Comparison of ENCODE assay signal across 8 cellular contexts in the genomic region with DNA sequence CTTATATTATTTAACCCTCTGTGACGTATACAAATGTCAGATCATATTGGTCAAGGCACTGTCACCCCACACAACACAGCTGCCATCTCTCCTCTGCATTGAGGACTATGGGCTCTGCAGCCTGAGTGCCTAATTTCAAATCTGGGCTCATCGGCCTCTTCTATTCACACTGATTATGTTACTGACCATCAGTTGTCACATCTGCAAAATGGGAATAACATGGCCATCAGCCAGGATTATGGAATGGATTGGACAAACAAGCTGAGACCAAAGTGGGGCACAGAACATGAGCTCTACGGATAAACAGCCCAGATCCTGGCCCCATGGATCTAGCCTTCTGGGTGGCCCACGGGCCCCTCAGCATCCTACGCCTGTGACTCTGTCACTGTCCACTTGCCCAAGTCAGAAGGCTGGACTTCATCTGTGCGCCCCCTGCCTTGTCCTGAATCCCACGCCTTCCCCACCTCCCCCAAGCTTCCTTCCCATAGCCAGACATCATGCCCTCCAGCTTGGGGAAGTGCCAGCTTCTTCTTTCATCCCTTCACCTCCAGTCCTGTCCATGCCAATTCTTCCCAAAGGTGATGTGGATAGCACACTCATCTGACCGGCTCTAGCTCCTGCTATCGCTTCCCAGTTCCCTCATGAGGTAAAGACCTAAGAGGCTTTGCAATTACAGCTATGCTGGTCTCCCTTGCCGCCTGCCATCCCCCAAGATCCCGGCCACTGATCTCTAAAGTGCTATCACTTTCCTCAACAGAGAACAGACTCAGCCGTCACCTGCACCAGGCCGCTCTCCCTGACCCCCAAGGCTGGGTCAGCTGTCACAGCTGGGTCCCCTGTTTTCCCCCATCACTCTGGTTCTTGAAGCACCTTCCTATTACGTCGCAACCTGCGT. TPM values are rescaled to one million over a fixed set of nuclear protein-coding genes. Genes with fewer than 3 reads are reported as not detected.
DNase-seq lines count a peak whose midpoint lies in the region; ATAC-seq and TF ChIP-seq lines count a peak whose summit lies in the region.

No MANE protein-coding gene starts in this region.

- peaks cover 17 to 23% of the 10 kb centered on the region in 2 donors for H3K4me1 ChIP-seq in duodenal mucosa (ENCODE audit: control insufficient read depth in 1 of 2, insufficient read depth in 2 of 2, low read length in 2 of 2)

- H3K9ac ChIP-seq in duodenal mucosa (ENCODE audit: low read depth in 1 of 2, low read length in 2 of 2): peak overlapping the region; percentile 86 to 98
- peak overlapping the region; percentile 93 for H3K9ac ChIP-seq in neural cell (ENCODE audit: low read length)

- no peaks in the 10 kb centered on the region for H3F3A ChIP-seq in neural cell (ENCODE audit: insufficient read depth, low read length, poor library complexity, severe bottlenecking)

- TF ChIP-seq CTCF in neural cell (IDR thresholded peaks at IDR 0.05; ENCODE audit: poor library complexity, severe bottlenecking): no peak

- DNase-seq in CD1c-positive myeloid dendritic cell (ENCODE audit: extremely low spot score) (peak; percentile 43), MG63 (no peak), T1000 (lab: John Stamatoyannopoulos, UW) (no peak), DMS53 (lab: John Stamatoyannopoulos, UW) (no peak)

- H3K27me3 ChIP-seq in MG63: no peaks in the 10 kb centered on the region
- no peaks in the 10 kb centered on the region for H3K27me3 ChIP-seq in duodenal mucosa (ENCODE audit: control insufficient read depth in 1 of 2, insufficient read depth in 2 of 2, low read length in 2 of 2)
- no peaks in the 10 kb centered on the region for H3K27me3 ChIP-seq in neural cell (ENCODE audit: insufficient read depth, low read depth, low read length)

- H3K9me2 ChIP-seq in neural cell (ENCODE audit: insufficient read depth, low read length): no peaks in the 10 kb centered on the region

- no peak for TF ChIP-seq EP300 in neural cell (conservative IDR thresholded peaks at IDR 0.05; ENCODE audit: poor library complexity, severe bottlenecking)

- TF ChIP-seq RAD21 in neural cell (conservative IDR thresholded peaks at IDR 0.05): no peak

- peaks cover 43% of the 10 kb centered on the region for H3K36me3 ChIP-seq in MG63
- H3K36me3 ChIP-seq in duodenal mucosa (ENCODE audit: control insufficient read depth in 1 of 2, insufficient read depth in 2 of 2, low read length in 2 of 2): peaks cover 17 to 30% of the 10 kb centered on the region in 2 donors
- H3K36me3 ChIP-seq in neural cell (ENCODE audit: insufficient read depth, low read length): no peaks in the 10 kb centered on the region

- peak overlapping the region; percentile 49 for H2AFZ ChIP-seq in neural cell (ENCODE audit: low read depth, low read length)

- H3K27ac ChIP-seq in duodenal mucosa (ENCODE audit: low read depth, low read length): peak overlapping the region; percentile 59
- H3K27ac ChIP-seq in neural cell (ENCODE audit: low read length): peak overlapping the region; percentile 81

- H4K20me1 ChIP-seq in neural cell (ENCODE audit: insufficient read depth): no peaks in the 10 kb centered on the region

- no peak for ATAC-seq in GM18498 (IDR thresholded peaks at IDR 0.05; ENCODE audit: unreplicated experiment)
- ATAC-seq in GM18867 (IDR thresholded peaks at IDR 0.05; ENCODE audit: unreplicated experiment): no peak

- H3K9me3 ChIP-seq in MG63 (no peaks in the 10 kb centered on the region), duodenal mucosa (ENCODE audit: control insufficient read depth in 1 of 2, low read length in 2 of 2) (no peaks in the 10 kb centered on the region), neural cell (ENCODE audit: low read length) (no peaks in the 10 kb centered on the region)

- H3K4me2 ChIP-seq in neural cell (ENCODE audit: low read length): peak overlapping the region; percentile 63

- H3K4me3 ChIP-seq in MG63 (peak overlapping the region; percentile 98), duodenal mucosa (ENCODE audit: low read depth in 1 of 2, low read length in 2 of 2) (peak overlapping the region; percentile 99 to 100), neural cell (ENCODE audit: low read length) (peak overlapping the region; percentile 100)

- H3K79me2 ChIP-seq in neural cell (replicated peaks; ENCODE audit: insufficient read depth, low read length): peaks cover 16% of the 10 kb centered on the region

TF ChIP-seq in neural cell, 6 proteins besides CTCF, POLR2A, EP300 and RAD21:
- TF ChIP-seq SMC3 (conservative IDR thresholded peaks at IDR 0.05; ENCODE audit: poor library complexity) (no peak), MXI1 (conservative IDR thresholded peaks at IDR 0.05; ENCODE audit: poor library complexity, severe bottlenecking) (no peak), TAF1 (IDR thresholded peaks at IDR 0.05; ENCODE audit: low read depth) (no peak), EZH2 (IDR thresholded peaks at IDR 0.05; ENCODE audit: borderline replicate concordance, insufficient read depth, low read length, poor library complexity, severe bottlenecking) (no peak), POLR2AphosphoS5 (IDR thresholded peaks at IDR 0.05) (no peak)
- TF ChIP-seq, protein P1, sequence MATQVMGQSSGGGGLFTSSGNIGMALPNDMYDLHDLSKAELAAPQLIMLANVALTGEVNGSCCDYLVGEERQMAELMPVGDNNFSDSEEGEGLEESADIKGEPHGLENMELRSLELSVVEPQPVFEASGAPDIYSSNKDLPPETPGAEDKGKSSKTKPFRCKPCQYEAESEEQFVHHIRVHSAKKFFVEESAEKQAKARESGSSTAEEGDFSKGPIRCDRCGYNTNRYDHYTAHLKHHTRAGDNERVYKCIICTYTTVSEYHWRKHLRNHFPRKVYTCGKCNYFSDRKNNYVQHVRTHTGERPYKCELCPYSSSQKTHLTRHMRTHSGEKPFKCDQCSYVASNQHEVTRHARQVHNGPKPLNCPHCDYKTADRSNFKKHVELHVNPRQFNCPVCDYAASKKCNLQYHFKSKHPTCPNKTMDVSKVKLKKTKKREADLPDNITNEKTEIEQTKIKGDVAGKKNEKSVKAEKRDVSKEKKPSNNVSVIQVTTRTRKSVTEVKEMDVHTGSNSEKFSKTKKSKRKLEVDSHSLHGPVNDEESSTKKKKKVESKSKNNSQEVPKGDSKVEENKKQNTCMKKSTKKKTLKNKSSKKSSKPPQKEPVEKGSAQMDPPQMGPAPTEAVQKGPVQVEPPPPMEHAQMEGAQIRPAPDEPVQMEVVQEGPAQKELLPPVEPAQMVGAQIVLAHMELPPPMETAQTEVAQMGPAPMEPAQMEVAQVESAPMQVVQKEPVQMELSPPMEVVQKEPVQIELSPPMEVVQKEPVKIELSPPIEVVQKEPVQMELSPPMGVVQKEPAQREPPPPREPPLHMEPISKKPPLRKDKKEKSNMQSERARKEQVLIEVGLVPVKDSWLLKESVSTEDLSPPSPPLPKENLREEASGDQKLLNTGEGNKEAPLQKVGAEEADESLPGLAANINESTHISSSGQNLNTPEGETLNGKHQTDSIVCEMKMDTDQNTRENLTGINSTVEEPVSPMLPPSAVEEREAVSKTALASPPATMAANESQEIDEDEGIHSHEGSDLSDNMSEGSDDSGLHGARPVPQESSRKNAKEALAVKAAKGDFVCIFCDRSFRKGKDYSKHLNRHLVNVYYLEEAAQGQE (IDR thresholded peaks at IDR 0.05; ENCODE audit: borderline replicate concordance): no peak

RNA-seq across cellular contexts. Expression of a gene that starts 0.9 kb away (rescaled TPM):
- 184 and 410 TPM in 2 replicates for total RNA-seq in MG63 (2014; rRNA removed; shearing (Covaris generic); ENCODE audit: low replicate concordance)
- polyA plus RNA-seq in neural cell: 47.6 and 55.9 TPM in 2 replicates
- polyA minus RNA-seq in neural cell: 39.6 and 50.6 TPM in 2 replicates

RNA-seq across cellular contexts. Expression of a gene that starts 5.8 kb away (rescaled TPM):
- 1,902 and 1,921 TPM in 2 replicates for total RNA-seq in MG63 (2014; rRNA removed; shearing (Covaris generic); ENCODE audit: low replicate concordance)
- polyA plus RNA-seq in neural cell: 211 and 242 TPM in 2 replicates
- polyA minus RNA-seq in neural cell: 174 and 179 TPM in 2 replicates

RNA-seq across cellular contexts. Expression of a gene that starts 13.0 kb away (rescaled TPM):
- total RNA-seq in MG63 (2014; rRNA removed; shearing (Covaris generic); ENCODE audit: low replicate concordance): 211 and 354 TPM in 2 replicates
- 37.4 and 42.1 TPM in 2 replicates for polyA plus RNA-seq in neural cell
- 19.9 and 22.4 TPM in 2 replicates for polyA minus RNA-seq in neural cell

RNA-seq across cellular contexts. Expression of a gene that starts 13.5 kb away (rescaled TPM):
- 1.7 and 2.4 TPM in 2 replicates for total RNA-seq in MG63 (2014; rRNA removed; shearing (Covaris generic); ENCODE audit: low replicate concordance)
- 1.5 and 1.6 TPM in 2 replicates for polyA plus RNA-seq in neural cell
- not detected in 2 replicates for polyA minus RNA-seq in neural cell

RNA-seq across cellular contexts. Expression of a gene that starts 24.4 kb away (rescaled TPM):
- 225 and 240 TPM in 2 replicates for total RNA-seq in MG63 (2014; rRNA removed; shearing (Covaris generic); ENCODE audit: low replicate concordance)
- 18.6 and 21.3 TPM in 2 replicates for polyA plus RNA-seq in neural cell
- 11.2 and 12.0 TPM in 2 replicates for polyA minus RNA-seq in neural cell
